In genomic region chr6:28161410-28162079, GRCh38 we compare ENCODE assay signal across 1 cellular context.
TF ChIP-seq lines count a peak whose summit lies in the region.

No MANE protein-coding gene starts in this region.

TF ChIP-seq in HepG2, 621 proteins besides CTCF, POLR2A, EP300 and RAD21 (continued from another document and continues in another):
- TF ChIP-seq E2F1 (CRISPR knock-in tag; IDR thresholded peaks at IDR 0.05) (no peak), ZNF513 (CRISPR knock-in tag; conservative IDR thresholded peaks at IDR 0.05) (no peak), POLR2AphosphoS5 (IDR thresholded peaks at IDR 0.05; ENCODE audit: low read depth, low read length) (peak; percentile 99), ZNF749 (CRISPR knock-in tag; IDR thresholded peaks at IDR 0.05; ENCODE audit: borderline replicate concordance) (no peak), TCF12 (IDR thresholded peaks at IDR 0.05) (no peak), TCF12 (CRISPR knock-in tag; IDR thresholded peaks at IDR 0.05) (0 out of 2 replicates have a peak, but pooled peaks have one; percentile 53), MEF2D (CRISPR knock-in tag; IDR thresholded peaks at IDR 0.05) (no peak), ZNF784 (CRISPR knock-in tag; IDR thresholded peaks at IDR 0.05; ENCODE audit: borderline replicate concordance) (peak; percentile 78; the same call in 1 of the 2 replicates), NFE2L1 (CRISPR knock-in tag; IDR thresholded peaks at IDR 0.05; ENCODE audit: borderline replicate concordance) (no peak), CREBL2 (CRISPR knock-in tag; IDR thresholded peaks at IDR 0.05; ENCODE audit: borderline replicate concordance) (no peak), ZNF510 (CRISPR knock-in tag; IDR thresholded peaks at IDR 0.05; ENCODE audit: low read depth) (no peak), KLF15 (CRISPR knock-in tag; IDR thresholded peaks at IDR 0.05; ENCODE audit: borderline replicate concordance) (peak; percentile 72; the same call in 1 of the 2 replicates), YEATS4 (CRISPR knock-in tag; IDR thresholded peaks at IDR 0.05; ENCODE audit: borderline replicate concordance) (peak; percentile 68), ZNF841 (CRISPR knock-in tag; IDR thresholded peaks at IDR 0.05; ENCODE audit: borderline replicate concordance) (no peak), SP5 (CRISPR knock-in tag; IDR thresholded peaks at IDR 0.05; ENCODE audit: borderline replicate concordance, low read depth) (no peak), ZNF24 (IDR thresholded peaks at IDR 0.05) (no peak), SIN3B (IDR thresholded peaks at IDR 0.05; ENCODE audit: low read length) (0 out of 2 replicates have a peak, but pooled peaks have one; percentile 28), SP2 (CRISPR knock-in tag; IDR thresholded peaks at IDR 0.05) (0 out of 2 replicates have a peak, but pooled peaks have one; percentile 20), ZNF317 (CRISPR knock-in tag; IDR thresholded peaks at IDR 0.05) (peak; percentile 74), HNRNPUL1 (IDR thresholded peaks at IDR 0.05; ENCODE audit: low read depth, low read length) (no peak), YY1 (IDR thresholded peaks at IDR 0.05; ENCODE audit: insufficient read depth, insufficient replicate concordance, low read depth, low read length) (peak; percentile 48), CBX5 (CRISPR knock-in tag; IDR thresholded peaks at IDR 0.05; ENCODE audit: borderline replicate concordance) (peak; percentile 55; the same call in 1 of the 2 replicates), ZNF564 (CRISPR knock-in tag; IDR thresholded peaks at IDR 0.05) (no peak), ZSCAN20 (CRISPR knock-in tag; IDR thresholded peaks at IDR 0.05; ENCODE audit: borderline replicate concordance) (peak; percentile 39; the same call in 1 of the 2 replicates), TEAD2 (CRISPR knock-in tag; IDR thresholded peaks at IDR 0.05) (no peak), ZNF816 (CRISPR knock-in tag; IDR thresholded peaks at IDR 0.05; ENCODE audit: borderline replicate concordance) (no peak; the same call in 1 of the 2 replicates), FOXO1 (CRISPR knock-in tag; IDR thresholded peaks at IDR 0.05) (no peak), MTF2 (CRISPR knock-in tag; IDR thresholded peaks at IDR 0.05; ENCODE audit: borderline replicate concordance) (no peak), KLF12 (CRISPR knock-in tag; IDR thresholded peaks at IDR 0.05; ENCODE audit: borderline replicate concordance) (peak; percentile 78; the same call in 1 of the 2 replicates), ZNF337 (CRISPR knock-in tag; IDR thresholded peaks at IDR 0.05; ENCODE audit: borderline replicate concordance, low read depth) (no peak), ZBTB7B (CRISPR knock-in tag; IDR thresholded peaks at IDR 0.05) (peak; percentile 68; the same call in 1 of the 2 replicates), HES4 (CRISPR knock-in tag; IDR thresholded peaks at IDR 0.05; ENCODE audit: borderline replicate concordance) (0 out of 2 replicates have a peak, but pooled peaks have one; percentile 37), HOXA5 (CRISPR knock-in tag; IDR thresholded peaks at IDR 0.05) (peak; percentile 51)
- TF ChIP-seq, protein P1, sequence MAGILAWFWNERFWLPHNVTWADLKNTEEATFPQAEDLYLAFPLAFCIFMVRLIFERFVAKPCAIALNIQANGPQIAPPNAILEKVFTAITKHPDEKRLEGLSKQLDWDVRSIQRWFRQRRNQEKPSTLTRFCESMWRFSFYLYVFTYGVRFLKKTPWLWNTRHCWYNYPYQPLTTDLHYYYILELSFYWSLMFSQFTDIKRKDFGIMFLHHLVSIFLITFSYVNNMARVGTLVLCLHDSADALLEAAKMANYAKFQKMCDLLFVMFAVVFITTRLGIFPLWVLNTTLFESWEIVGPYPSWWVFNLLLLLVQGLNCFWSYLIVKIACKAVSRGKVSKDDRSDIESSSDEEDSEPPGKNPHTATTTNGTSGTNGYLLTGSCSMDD (CRISPR knock-in tag; IDR thresholded peaks at IDR 0.05), result no peak
- TF ChIP-seq, protein P2, sequence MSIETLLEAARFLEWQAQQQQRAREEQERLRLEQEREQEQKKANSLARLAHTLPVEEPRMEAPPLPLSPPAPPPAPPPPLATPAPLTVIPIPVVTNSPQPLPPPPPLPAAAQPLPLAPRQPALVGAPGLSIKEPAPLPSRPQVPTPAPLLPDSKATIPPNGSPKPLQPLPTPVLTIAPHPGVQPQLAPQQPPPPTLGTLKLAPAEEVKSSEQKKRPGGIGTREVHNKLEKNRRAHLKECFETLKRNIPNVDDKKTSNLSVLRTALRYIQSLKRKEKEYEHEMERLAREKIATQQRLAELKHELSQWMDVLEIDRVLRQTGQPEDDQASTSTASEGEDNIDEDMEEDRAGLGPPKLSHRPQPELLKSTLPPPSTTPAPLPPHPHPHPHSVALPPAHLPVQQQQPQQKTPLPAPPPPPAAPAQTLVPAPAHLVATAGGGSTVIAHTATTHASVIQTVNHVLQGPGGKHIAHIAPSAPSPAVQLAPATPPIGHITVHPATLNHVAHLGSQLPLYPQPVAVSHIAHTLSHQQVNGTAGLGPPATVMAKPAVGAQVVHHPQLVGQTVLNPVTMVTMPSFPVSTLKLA (IDR thresholded peaks at IDR 0.05), result no peak
- TF ChIP-seq, protein P3, sequence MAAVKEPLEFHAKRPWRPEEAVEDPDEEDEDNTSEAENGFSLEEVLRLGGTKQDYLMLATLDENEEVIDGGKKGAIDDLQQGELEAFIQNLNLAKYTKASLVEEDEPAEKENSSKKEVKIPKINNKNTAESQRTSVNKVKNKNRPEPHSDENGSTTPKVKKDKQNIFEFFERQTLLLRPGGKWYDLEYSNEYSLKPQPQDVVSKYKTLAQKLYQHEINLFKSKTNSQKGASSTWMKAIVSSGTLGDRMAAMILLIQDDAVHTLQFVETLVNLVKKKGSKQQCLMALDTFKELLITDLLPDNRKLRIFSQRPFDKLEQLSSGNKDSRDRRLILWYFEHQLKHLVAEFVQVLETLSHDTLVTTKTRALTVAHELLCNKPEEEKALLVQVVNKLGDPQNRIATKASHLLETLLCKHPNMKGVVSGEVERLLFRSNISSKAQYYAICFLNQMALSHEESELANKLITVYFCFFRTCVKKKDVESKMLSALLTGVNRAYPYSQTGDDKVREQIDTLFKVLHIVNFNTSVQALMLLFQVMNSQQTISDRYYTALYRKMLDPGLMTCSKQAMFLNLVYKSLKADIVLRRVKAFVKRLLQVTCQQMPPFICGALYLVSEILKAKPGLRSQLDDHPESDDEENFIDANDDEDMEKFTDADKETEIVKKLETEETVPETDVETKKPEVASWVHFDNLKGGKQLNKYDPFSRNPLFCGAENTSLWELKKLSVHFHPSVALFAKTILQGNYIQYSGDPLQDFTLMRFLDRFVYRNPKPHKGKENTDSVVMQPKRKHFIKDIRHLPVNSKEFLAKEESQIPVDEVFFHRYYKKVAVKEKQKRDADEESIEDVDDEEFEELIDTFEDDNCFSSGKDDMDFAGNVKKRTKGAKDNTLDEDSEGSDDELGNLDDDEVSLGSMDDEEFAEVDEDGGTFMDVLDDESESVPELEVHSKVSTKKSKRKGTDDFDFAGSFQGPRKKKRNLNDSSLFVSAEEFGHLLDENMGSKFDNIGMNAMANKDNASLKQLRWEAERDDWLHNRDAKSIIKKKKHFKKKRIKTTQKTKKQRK (IDR thresholded peaks at IDR 0.05; ENCODE audit: low read length), result no peak
- TF ChIP-seq, protein P4, sequence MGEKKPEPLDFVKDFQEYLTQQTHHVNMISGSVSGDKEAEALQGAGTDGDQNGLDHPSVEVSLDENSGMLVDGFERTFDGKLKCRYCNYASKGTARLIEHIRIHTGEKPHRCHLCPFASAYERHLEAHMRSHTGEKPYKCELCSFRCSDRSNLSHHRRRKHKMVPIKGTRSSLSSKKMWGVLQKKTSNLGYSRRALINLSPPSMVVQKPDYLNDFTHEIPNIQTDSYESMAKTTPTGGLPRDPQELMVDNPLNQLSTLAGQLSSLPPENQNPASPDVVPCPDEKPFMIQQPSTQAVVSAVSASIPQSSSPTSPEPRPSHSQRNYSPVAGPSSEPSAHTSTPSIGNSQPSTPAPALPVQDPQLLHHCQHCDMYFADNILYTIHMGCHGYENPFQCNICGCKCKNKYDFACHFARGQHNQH (CRISPR knock-in tag; IDR thresholded peaks at IDR 0.05), result peak; percentile 59; the same call in 1 of the 2 replicates
- TF ChIP-seq, protein P5, sequence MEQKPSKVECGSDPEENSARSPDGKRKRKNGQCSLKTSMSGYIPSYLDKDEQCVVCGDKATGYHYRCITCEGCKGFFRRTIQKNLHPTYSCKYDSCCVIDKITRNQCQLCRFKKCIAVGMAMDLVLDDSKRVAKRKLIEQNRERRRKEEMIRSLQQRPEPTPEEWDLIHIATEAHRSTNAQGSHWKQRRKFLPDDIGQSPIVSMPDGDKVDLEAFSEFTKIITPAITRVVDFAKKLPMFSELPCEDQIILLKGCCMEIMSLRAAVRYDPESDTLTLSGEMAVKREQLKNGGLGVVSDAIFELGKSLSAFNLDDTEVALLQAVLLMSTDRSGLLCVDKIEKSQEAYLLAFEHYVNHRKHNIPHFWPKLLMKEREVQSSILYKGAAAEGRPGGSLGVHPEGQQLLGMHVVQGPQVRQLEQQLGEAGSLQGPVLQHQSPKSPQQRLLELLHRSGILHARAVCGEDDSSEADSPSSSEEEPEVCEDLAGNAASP (CRISPR knock-in tag; IDR thresholded peaks at IDR 0.05; ENCODE audit: borderline replicate concordance), result no peak
- TF ChIP-seq, protein P6, sequence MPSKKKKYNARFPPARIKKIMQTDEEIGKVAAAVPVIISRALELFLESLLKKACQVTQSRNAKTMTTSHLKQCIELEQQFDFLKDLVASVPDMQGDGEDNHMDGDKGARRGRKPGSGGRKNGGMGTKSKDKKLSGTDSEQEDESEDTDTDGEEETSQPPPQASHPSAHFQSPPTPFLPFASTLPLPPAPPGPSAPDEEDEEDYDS (CRISPR knock-in tag; IDR thresholded peaks at IDR 0.05), result peak; percentile 48; the same call in 1 of the 2 replicates
- TF ChIP-seq, protein P7, sequence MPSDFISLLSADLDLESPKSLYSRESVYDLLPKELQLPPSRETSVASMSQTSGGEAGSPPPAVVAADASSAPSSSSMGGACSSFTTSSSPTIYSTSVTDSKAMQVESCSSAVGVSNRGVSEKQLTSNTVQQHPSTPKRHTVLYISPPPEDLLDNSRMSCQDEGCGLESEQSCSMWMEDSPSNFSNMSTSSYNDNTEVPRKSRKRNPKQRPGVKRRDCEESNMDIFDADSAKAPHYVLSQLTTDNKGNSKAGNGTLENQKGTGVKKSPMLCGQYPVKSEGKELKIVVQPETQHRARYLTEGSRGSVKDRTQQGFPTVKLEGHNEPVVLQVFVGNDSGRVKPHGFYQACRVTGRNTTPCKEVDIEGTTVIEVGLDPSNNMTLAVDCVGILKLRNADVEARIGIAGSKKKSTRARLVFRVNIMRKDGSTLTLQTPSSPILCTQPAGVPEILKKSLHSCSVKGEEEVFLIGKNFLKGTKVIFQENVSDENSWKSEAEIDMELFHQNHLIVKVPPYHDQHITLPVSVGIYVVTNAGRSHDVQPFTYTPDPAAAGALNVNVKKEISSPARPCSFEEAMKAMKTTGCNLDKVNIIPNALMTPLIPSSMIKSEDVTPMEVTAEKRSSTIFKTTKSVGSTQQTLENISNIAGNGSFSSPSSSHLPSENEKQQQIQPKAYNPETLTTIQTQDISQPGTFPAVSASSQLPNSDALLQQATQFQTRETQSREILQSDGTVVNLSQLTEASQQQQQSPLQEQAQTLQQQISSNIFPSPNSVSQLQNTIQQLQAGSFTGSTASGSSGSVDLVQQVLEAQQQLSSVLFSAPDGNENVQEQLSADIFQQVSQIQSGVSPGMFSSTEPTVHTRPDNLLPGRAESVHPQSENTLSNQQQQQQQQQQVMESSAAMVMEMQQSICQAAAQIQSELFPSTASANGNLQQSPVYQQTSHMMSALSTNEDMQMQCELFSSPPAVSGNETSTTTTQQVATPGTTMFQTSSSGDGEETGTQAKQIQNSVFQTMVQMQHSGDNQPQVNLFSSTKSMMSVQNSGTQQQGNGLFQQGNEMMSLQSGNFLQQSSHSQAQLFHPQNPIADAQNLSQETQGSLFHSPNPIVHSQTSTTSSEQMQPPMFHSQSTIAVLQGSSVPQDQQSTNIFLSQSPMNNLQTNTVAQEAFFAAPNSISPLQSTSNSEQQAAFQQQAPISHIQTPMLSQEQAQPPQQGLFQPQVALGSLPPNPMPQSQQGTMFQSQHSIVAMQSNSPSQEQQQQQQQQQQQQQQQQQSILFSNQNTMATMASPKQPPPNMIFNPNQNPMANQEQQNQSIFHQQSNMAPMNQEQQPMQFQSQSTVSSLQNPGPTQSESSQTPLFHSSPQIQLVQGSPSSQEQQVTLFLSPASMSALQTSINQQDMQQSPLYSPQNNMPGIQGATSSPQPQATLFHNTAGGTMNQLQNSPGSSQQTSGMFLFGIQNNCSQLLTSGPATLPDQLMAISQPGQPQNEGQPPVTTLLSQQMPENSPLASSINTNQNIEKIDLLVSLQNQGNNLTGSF (CRISPR knock-in tag; IDR thresholded peaks at IDR 0.05), result peak; percentile 67; the same call in 1 of the 2 replicates
- TF ChIP-seq, protein P8, sequence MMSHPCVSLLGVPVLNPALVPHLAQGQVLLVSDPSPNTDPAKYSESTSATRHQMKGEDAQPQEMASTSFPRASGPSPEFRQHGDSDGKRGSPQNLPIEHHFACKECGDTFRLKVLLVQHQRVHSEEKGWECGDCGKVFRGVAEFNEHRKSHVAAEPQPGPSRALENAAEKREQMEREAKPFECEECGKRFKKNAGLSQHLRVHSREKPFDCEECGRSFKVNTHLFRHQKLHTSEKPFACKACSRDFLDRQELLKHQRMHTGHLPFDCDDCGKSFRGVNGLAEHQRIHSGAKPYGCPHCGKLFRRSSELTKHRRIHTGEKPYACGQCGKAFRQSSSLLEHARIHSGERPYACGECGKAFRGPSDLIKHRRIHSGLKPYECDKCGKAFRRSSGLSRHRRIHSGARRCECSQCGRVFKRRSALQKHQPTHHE (CRISPR knock-in tag; IDR thresholded peaks at IDR 0.05; ENCODE audit: borderline replicate concordance), result no peak; the same call in 1 of the 2 replicates
